Comparison of ENCODE assay signal across 1 cellular context in genomic region chr15:64070965-64071851, GRCh38.
TF ChIP-seq lines count a peak whose summit lies in the region.

No MANE protein-coding gene starts in this region.

TF ChIP-seq in K562, 482 proteins besides CTCF, POLR2A, EP300 and RAD21 (continued from another document and continues in another):
- TF ChIP-seq HOXB6 (CRISPR knock-in tag; IDR thresholded peaks at IDR 0.05; ENCODE audit: borderline replicate concordance) (no peak), SAFB (IDR thresholded peaks at IDR 0.05; ENCODE audit: borderline replicate concordance, low read depth, low read length) (no peak), MAFK (IDR thresholded peaks at IDR 0.05; ENCODE audit: low read length) (no peak), RBM17 (IDR thresholded peaks at IDR 0.05; ENCODE audit: borderline replicate concordance, low read depth, low read length) (no peak), HDAC8 (tag; IDR thresholded peaks at IDR 0.05) (no peak), CEBPZ (IDR thresholded peaks at IDR 0.05; ENCODE audit: borderline replicate concordance, low read depth, low read length) (no peak), ZFPM2 (CRISPR knock-in tag; IDR thresholded peaks at IDR 0.05) (0 out of 2 replicates have a peak, but pooled peaks have one; percentile 25), PHB2 (IDR thresholded peaks at IDR 0.05; ENCODE audit: low read depth) (no peak), JUN (IDR thresholded peaks at IDR 0.05; ENCODE audit: borderline replicate concordance, low read depth, low read length) (peak; percentile 86), JUN (CRISPR knock-in tag; IDR thresholded peaks at IDR 0.05; ENCODE audit: borderline replicate concordance) (no peak), E2F8 (IDR thresholded peaks at IDR 0.05; ENCODE audit: low read depth, partially characterized antibody) (no peak), RCOR1 (IDR thresholded peaks at IDR 0.05; ENCODE audit: borderline replicate concordance in 1 of 2, low read depth in 2 of 2, low read length in 2 of 2) (peak in 1 of 2 experiments; percentile 65; a peak in 2 of 4 replicates), CHAMP1 (IDR thresholded peaks at IDR 0.05) (no peak), CHD1 (IDR thresholded peaks at IDR 0.05; ENCODE audit: low read length) (no peak), KHSRP (IDR thresholded peaks at IDR 0.05) (no peak), NFE2 (IDR thresholded peaks at IDR 0.05; ENCODE audit: low read depth) (no peak), ERF (CRISPR knock-in tag; IDR thresholded peaks at IDR 0.05) (no peak), SOX6 (IDR thresholded peaks at IDR 0.05) (peak; percentile 33; the same call in 1 of the 2 replicates), MAFG (tag; conservative IDR thresholded peaks at IDR 0.05) (no peak; the same call in 1 of the 2 replicates), SFPQ (IDR thresholded peaks at IDR 0.05; ENCODE audit: low read depth, low read length) (no peak), HMBOX1 (IDR thresholded peaks at IDR 0.05) (peak; percentile 94), ZNF217 (CRISPR knock-in tag; IDR thresholded peaks at IDR 0.05) (no peak), ETV5 (CRISPR knock-in tag; IDR thresholded peaks at IDR 0.05; ENCODE audit: low read depth) (no peak), PATZ1 (CRISPR knock-in tag; IDR thresholded peaks at IDR 0.05; ENCODE audit: borderline replicate concordance) (no peak), JUND (IDR thresholded peaks at IDR 0.05; ENCODE audit: borderline replicate concordance, low read depth, low read length) (peak; percentile 89; the same call in 1 of the 2 replicates), JUND (tag; IDR thresholded peaks at IDR 0.05; ENCODE audit: borderline replicate concordance, low read depth, low read length) (peak; percentile 84; the same call in 1 of the 3 replicates), CBX5 (IDR thresholded peaks at IDR 0.05; ENCODE audit: borderline replicate concordance, low read depth) (no peak), PBX2 (CRISPR knock-in tag; IDR thresholded peaks at IDR 0.05; ENCODE audit: low read depth) (no peak), PBX2 (tag; conservative IDR thresholded peaks at IDR 0.05; ENCODE audit: low read depth) (peak; percentile 41; the same call in 1 of the 2 replicates), FOS (IDR thresholded peaks at IDR 0.05; ENCODE audit: extremely low read depth, insufficient read length) (peak; percentile 12), CSDE1 (IDR thresholded peaks at IDR 0.05) (no peak), MEF2D (tag; conservative IDR thresholded peaks at IDR 0.05; ENCODE audit: low read depth) (no peak; the same call in 1 of the 2 replicates), MYC (IDR thresholded peaks at IDR 0.05; ENCODE audit: low read depth, low read length) (0 out of 2 replicates have a peak, but pooled peaks have one; percentile 31), MYC (CRISPR knock-in tag; IDR thresholded peaks at IDR 0.05; ENCODE audit: borderline replicate concordance, low read depth) (no peak), TFAM (CRISPR knock-in tag; conservative IDR thresholded peaks at IDR 0.05) (no peak), ELK1 (CRISPR knock-in tag; IDR thresholded peaks at IDR 0.05) (no peak), MTF1 (CRISPR knock-in tag; IDR thresholded peaks at IDR 0.05; ENCODE audit: borderline replicate concordance) (no peak)
- TF ChIP-seq, protein P1, sequence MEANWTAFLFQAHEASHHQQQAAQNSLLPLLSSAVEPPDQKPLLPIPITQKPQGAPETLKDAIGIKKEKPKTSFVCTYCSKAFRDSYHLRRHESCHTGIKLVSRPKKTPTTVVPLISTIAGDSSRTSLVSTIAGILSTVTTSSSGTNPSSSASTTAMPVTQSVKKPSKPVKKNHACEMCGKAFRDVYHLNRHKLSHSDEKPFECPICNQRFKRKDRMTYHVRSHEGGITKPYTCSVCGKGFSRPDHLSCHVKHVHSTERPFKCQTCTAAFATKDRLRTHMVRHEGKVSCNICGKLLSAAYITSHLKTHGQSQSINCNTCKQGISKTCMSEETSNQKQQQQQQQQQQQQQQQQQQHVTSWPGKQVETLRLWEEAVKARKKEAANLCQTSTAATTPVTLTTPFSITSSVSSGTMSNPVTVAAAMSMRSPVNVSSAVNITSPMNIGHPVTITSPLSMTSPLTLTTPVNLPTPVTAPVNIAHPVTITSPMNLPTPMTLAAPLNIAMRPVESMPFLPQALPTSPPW (CRISPR knock-in tag; IDR thresholded peaks at IDR 0.05) = peak; percentile 47; the same call in 1 of the 2 replicates
